Comparison of ENCODE assay signal across 1 cellular context in the genomic region with DNA sequence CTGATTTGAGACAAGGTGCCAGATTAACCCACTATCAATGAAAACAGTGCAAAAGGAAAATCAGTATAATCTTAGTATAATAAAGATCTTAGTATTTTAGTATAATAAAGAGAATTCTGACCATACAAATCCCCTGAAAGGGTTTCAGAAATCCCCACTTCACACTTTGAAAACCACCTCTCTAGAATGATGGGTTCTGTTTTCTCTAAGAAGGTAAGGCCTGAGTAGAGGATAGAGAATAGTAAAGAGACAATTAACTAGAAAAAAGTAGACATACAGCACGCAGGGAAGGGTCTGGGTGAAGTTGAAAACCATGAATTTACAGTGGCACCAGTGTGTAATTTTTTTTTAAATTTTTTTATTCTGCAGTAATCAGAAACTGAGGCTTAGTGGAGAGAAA.
TF ChIP-seq lines count a peak whose summit lies in the region.

No MANE protein-coding gene starts in this region.

TF ChIP-seq in GM12878, 131 proteins besides CTCF, POLR2A, EP300 and RAD21 (continued from another document):
- TF ChIP-seq, protein P1, sequence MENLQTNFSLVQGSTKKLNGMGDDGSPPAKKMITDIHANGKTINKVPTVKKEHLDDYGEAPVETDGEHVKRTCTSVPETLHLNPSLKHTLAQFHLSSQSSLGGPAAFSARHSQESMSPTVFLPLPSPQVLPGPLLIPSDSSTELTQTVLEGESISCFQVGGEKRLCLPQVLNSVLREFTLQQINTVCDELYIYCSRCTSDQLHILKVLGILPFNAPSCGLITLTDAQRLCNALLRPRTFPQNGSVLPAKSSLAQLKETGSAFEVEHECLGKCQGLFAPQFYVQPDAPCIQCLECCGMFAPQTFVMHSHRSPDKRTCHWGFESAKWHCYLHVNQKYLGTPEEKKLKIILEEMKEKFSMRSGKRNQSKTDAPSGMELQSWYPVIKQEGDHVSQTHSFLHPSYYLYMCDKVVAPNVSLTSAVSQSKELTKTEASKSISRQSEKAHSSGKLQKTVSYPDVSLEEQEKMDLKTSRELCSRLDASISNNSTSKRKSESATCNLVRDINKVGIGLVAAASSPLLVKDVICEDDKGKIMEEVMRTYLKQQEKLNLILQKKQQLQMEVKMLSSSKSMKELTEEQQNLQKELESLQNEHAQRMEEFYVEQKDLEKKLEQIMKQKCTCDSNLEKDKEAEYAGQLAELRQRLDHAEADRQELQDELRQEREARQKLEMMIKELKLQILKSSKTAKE (IDR thresholded peaks at IDR 0.05; ENCODE audit: low read depth, poor library complexity, severe bottlenecking), result no peak
- TF ChIP-seq, protein P2, sequence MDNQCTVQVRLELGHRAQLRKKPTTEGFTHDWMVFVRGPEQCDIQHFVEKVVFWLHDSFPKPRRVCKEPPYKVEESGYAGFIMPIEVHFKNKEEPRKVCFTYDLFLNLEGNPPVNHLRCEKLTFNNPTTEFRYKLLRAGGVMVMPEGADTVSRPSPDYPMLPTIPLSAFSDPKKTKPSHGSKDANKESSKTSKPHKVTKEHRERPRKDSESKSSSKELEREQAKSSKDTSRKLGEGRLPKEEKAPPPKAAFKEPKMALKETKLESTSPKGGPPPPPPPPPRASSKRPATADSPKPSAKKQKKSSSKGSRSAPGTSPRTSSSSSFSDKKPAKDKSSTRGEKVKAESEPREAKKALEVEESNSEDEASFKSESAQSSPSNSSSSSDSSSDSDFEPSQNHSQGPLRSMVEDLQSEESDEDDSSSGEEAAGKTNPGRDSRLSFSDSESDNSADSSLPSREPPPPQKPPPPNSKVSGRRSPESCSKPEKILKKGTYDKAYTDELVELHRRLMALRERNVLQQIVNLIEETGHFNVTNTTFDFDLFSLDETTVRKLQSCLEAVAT (IDR thresholded peaks at IDR 0.05), result peak; percentile 93
- TF ChIP-seq ATF2 (IDR thresholded peaks at IDR 0.05; ENCODE audit: low read length) (0 out of 2 replicates have a peak, but pooled peaks have one; percentile 19), NFIC (IDR thresholded peaks at IDR 0.05; ENCODE audit: low read depth, low read length) (peak; percentile 23; the same call in 1 of the 2 replicates), MTA2 (IDR thresholded peaks at IDR 0.05; ENCODE audit: low read depth) (peak; percentile 67), JUNB (IDR thresholded peaks at IDR 0.05) (no peak), ATF7 (IDR thresholded peaks at IDR 0.05; ENCODE audit: low read depth) (peak; percentile 62)
- TF ChIP-seq, protein P3, sequence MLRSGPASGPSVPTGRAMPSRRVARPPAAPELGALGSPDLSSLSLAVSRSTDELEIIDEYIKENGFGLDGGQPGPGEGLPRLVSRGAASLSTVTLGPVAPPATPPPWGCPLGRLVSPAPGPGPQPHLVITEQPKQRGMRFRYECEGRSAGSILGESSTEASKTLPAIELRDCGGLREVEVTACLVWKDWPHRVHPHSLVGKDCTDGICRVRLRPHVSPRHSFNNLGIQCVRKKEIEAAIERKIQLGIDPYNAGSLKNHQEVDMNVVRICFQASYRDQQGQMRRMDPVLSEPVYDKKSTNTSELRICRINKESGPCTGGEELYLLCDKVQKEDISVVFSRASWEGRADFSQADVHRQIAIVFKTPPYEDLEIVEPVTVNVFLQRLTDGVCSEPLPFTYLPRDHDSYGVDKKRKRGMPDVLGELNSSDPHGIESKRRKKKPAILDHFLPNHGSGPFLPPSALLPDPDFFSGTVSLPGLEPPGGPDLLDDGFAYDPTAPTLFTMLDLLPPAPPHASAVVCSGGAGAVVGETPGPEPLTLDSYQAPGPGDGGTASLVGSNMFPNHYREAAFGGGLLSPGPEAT (IDR thresholded peaks at IDR 0.05; ENCODE audit: low read depth), result peak; percentile 89
TF ChIP-seq in GM12878: peak in this region for 8.
